In genomic region chr6:44049163-44049988, GRCh38 we compare ENCODE assay signal across 8 cellular contexts.
DNase-seq lines count a peak whose midpoint lies in the region; ATAC-seq and TF ChIP-seq lines count a peak whose summit lies in the region.

No MANE protein-coding gene starts in this region.

- H3K27me3 ChIP-seq in dorsolateral prefrontal cortex (no peaks in the 10 kb centered on the region), sigmoid colon (no peaks in the 10 kb centered on the region)
- no peaks in the 10 kb centered on the region for H3K27me3 ChIP-seq in effector memory CD4-positive, alpha-beta T cell (replicated peaks; ENCODE audit: control insufficient read depth, insufficient read depth, low read length, poor library complexity, severe bottlenecking)

- no peaks in the 10 kb centered on the region for H3K36me3 ChIP-seq in sigmoid colon
- H3K36me3 ChIP-seq in effector memory CD4-positive, alpha-beta T cell (ENCODE audit: control insufficient read depth, insufficient read depth, low read length), result no peaks in the 10 kb centered on the region

- peak in 1 of 4 donors; percentile 37 for TF ChIP-seq EP300 in sigmoid colon (IDR thresholded peaks at IDR 0.05)

- intact Hi-C loops in dorsolateral prefrontal cortex (cut with DNase I), result no loop called here
- intact Hi-C loops in sigmoid colon (cut with DNase I), result loop anchor here (5.0 kb wide), 1 partner anchor 77 kb away; no protein-coding TSS in a partner anchor

- peaks cover 0 to 82% (median 69%) of the 10 kb centered on the region in 4 donors for H3K4me1 ChIP-seq in sigmoid colon
- no peaks in the 10 kb centered on the region for H3K4me1 ChIP-seq in effector memory CD4-positive, alpha-beta T cell (ENCODE audit: control insufficient read depth, insufficient read depth, low read length, poor library complexity, severe bottlenecking)

- TF ChIP-seq CTCF in dorsolateral prefrontal cortex (IDR thresholded peaks at IDR 0.05 in 54 of 56, conservative IDR thresholded peaks at IDR 0.05 in 2 of 56; ENCODE audit: low read depth in 1 of 56, partially characterized antibody in 56 of 56), result no peak
- no peak for TF ChIP-seq CTCF in sigmoid colon (IDR thresholded peaks at IDR 0.05)

- H3K9me3 ChIP-seq in sigmoid colon, result no peaks in the 10 kb centered on the region
- no peaks in the 10 kb centered on the region for H3K9me3 ChIP-seq in effector memory CD4-positive, alpha-beta T cell (ENCODE audit: control insufficient read depth, low read length)

- WGBS in sigmoid colon, 2 donors, result 41 to 61% methylated on average over 6 of the region's 6 CpGs

- no peak for TF ChIP-seq POLR2A in sigmoid colon (IDR thresholded peaks at IDR 0.05)

- no peak overlapping the region for H3K4me3 ChIP-seq in dorsolateral prefrontal cortex
- no peak overlapping the region for H3K4me3 ChIP-seq in sigmoid colon
- no peak overlapping the region for H3K4me3 ChIP-seq in effector memory CD4-positive, alpha-beta T cell (ENCODE audit: insufficient read depth, low read depth, low read length, poor library complexity, severe bottlenecking)

- DNase-seq in dorsolateral prefrontal cortex (peak in 1 of 10 donors; percentile 21), sigmoid colon (peak; percentile 85), NCI-H1417 (lab: John Stamatoyannopoulos, UW) (no peak), Kasumi-1 (lab: John Stamatoyannopoulos, UW) (no peak)
- DNase-seq in effector memory CD4-positive, alpha-beta T cell, result no peak
- no peak for DNase-seq in stimulated activated CD4-positive, alpha-beta T cell treated with anti-CD3 and anti-CD28 coated beads, Interleukin-2, amount 100 ng/mL, for 48 hours

- ATAC-seq in GM18517 (IDR thresholded peaks at IDR 0.05; ENCODE audit: unreplicated experiment) (peak; percentile 57), HG03520 (IDR thresholded peaks at IDR 0.05; ENCODE audit: unreplicated experiment) (peak; percentile 51)

- H3K27ac ChIP-seq in dorsolateral prefrontal cortex, result peak overlapping the region in 33 of 59 donors; percentile 0 to 89 (median 51)
- H3K27ac ChIP-seq in sigmoid colon, result peak overlapping the region; percentile 81 to 91 (median 84)
- H3K27ac ChIP-seq in effector memory CD4-positive, alpha-beta T cell (ENCODE audit: insufficient read depth, low read length, poor library complexity, severe bottlenecking), result no peak overlapping the region
